In genomic region chr3:149181179-149181578, GRCh38 we compare ENCODE assay signal across 1 cellular context.
TF ChIP-seq lines count a peak whose summit lies in the region.

No MANE protein-coding gene starts in this region.

TF ChIP-seq in A549, 52 proteins besides CTCF, POLR2A, EP300 and RAD21 (continued from another document):
- TF ChIP-seq PBX3 (IDR thresholded peaks at IDR 0.05) (no peak), HOXB13 (CRISPR knock-in tag; IDR thresholded peaks at IDR 0.05; ENCODE audit: low read depth) (no peak)
